ENCODE assay signal across 16 cellular contexts in the genomic region with DNA sequence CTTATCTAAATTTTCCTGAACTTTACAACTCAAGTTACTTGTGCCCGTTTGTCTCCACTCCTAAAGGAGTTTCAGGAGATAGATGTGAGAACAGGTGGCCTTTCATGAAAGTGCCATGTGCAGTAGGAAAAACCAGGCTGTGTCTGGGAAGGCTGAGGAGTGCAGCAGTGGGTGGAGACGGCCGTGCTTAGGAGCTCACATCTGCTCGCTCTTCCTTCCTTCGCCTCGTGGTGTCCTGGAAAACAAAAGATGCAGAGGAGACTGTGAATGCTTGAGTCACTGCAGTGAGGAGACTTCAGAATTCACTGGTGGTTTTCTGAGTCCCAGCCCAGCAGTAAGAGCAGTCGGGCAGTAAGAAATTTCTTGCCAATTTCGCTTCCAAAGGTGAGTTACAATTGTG.
A peak's percentile ranks its signal among the peaks of the same experiment; 100 is the strongest.
DNase-seq lines count a peak whose midpoint lies in the region; ATAC-seq and TF ChIP-seq lines count a peak whose summit lies in the region.
"Had no signal": no experiment of that assay in that cellular context is flagged by ENCODE, and none has a peak within 500 bp of the region (broad histone marks: within the 10 kb centered on the region; RNA-seq: fewer than 3 reads in every experiment).

No MANE protein-coding gene starts in this region.

- H3K36me3 ChIP-seq in right atrium auricular region = no peaks in the 10 kb centered on the region
- no peaks in the 10 kb centered on the region; the same call in 1 of the 2 replicates for H3K36me3 ChIP-seq in Caco-2 (ENCODE audit: control insufficient read depth, insufficient read depth, low read length)
- H3K36me3 ChIP-seq: pancreas had no signal

- POLR2A ChIA-PET in Caco-2 (lab: Charles Lee) = no interaction called here

- H3K27ac ChIP-seq in right atrium auricular region = peak overlapping the region in 1 of 2 donors; percentile 19
- H3K27ac ChIP-seq: pancreas, RWPE1 had no signal

- peaks cover 56% of the 10 kb centered on the region for H3K36me3 Mint-ChIP-seq in Caco-2 (ENCODE audit: insufficient read depth, unreplicated experiment)

- H3K27ac Mint-ChIP-seq in Caco-2 (ENCODE audit: unreplicated experiment) = no peak overlapping the region
- H3K27ac Mint-ChIP-seq: activated CD8-positive, alpha-beta T cell treated with anti-CD3 and anti-CD28 coated beads for 36 hours had no signal

- ATAC-seq in Right ventricle myocardium superior (ENCODE audit: poor library complexity) = peak; percentile 11
- ATAC-seq: activated CD8-positive, alpha-beta T cell treated with anti-CD3 and anti-CD28 coated beads for 36 hours; pancreas had no signal

- no TSS peak for BruUV-seq in Caco-2 (replicated peaks; lab: Mats Ljungman, UMichigan)

- peaks cover 0 to 17% of the 10 kb centered on the region in 2 donors for H3K4me1 ChIP-seq in right atrium auricular region
- peaks cover 35% of the 10 kb centered on the region for H3K4me1 ChIP-seq in Caco-2

- H3K4me3 ChIP-seq in right atrium auricular region (no peak overlapping the region), astrocyte of the spinal cord (ENCODE audit: low read depth, low read length) (no peak overlapping the region), Caco-2 (ENCODE audit: low read depth, low read length) (no peak overlapping the region)
- H3K4me3 ChIP-seq: pancreas had no signal

- H3K27me3 ChIP-seq in right atrium auricular region = no peaks in the 10 kb centered on the region
- H3K27me3 ChIP-seq in Caco-2 (replicated peaks; ENCODE audit: control insufficient read depth, insufficient read depth, low read length) = no peaks in the 10 kb centered on the region
- H3K27me3 ChIP-seq: pancreas had no signal

- H3K9me3 Mint-ChIP-seq in Caco-2 (ENCODE audit: unreplicated experiment) = peaks cover 7% of the 10 kb centered on the region
- H3K9me3 Mint-ChIP-seq: activated CD8-positive, alpha-beta T cell treated with anti-CD3 and anti-CD28 coated beads for 36 hours had no signal

- CTCF ChIA-PET in Caco-2 (lab: Charles Lee) = no interaction called here

- DNase-seq in Right ventricle myocardium superior (no peak), right atrium auricular region (ENCODE audit: low spot score) (no peak), astrocyte of the spinal cord (ENCODE audit: low read depth, low spot score) (peak; percentile 48), iPS-NIHi7 (ENCODE audit: extremely low spot score) (peak; percentile 61), superior temporal gyrus (ENCODE audit: extremely low spot score) (peak; percentile 54), Caco-2 (no peak), SHP77 treated with DMSO at 0.1 percent for 48 hours (lab: John Stamatoyannopoulos, UW) (no peak), COLO668 (lab: John Stamatoyannopoulos, UW; ENCODE audit: unreplicated experiment) (no peak)
- DNase-seq: activated CD8-positive, alpha-beta T cell treated with anti-CD3 and anti-CD28 coated beads for 36 hours; activated gamma-delta T cell treated with Interleukin-2 at 50 U/mL for 16 hours; DMS79; GOT3; NCI-H1105; pancreas; stimulated activated CD4-positive, alpha-beta T cell treated with anti-CD3 and anti-CD28 coated beads, Interleukin-2, amount 100 ng/mL, for 24 hours had no signal

- in situ Hi-C loops in astrocyte of the spinal cord (cut with HindIII; ENCODE audit: low sequenced_read_pairs) = no loop called here

- intact Hi-C loops in Right ventricle myocardium superior (cut with DNase I) = no loop called here
- intact Hi-C loops in Caco-2 (cut with micrococcal nuclease; ENCODE audit: unreplicated experiment) = no loop called here

- no peaks in the 10 kb centered on the region for H3K27me3 Mint-ChIP-seq in Caco-2 (ENCODE audit: insufficient read depth, unreplicated experiment)

- H3K4me1 Mint-ChIP-seq in Caco-2 (ENCODE audit: low read depth, unreplicated experiment) = peaks cover 45% of the 10 kb centered on the region

- no peaks in the 10 kb centered on the region for H3K9me3 ChIP-seq in right atrium auricular region
- H3K9me3 ChIP-seq in Caco-2 = no peaks in the 10 kb centered on the region
- H3K9me3 ChIP-seq: pancreas had no signal

- TF ChIP-seq CTCF in right atrium auricular region (IDR thresholded peaks at IDR 0.05) (no peak), astrocyte of the spinal cord (IDR thresholded peaks at IDR 0.05; ENCODE audit: low read depth, low read length) (no peak), Caco-2 (IDR thresholded peaks at IDR 0.05; ENCODE audit: insufficient read depth in 1 of 2, low read depth in 1 of 2, low read length in 1 of 2, severe bottlenecking in 1 of 2, unreplicated experiment in 1 of 2) (no peak)

- no peak overlapping the region for H3K4me3 Mint-ChIP-seq in Caco-2 (ENCODE audit: unreplicated experiment)
- H3K4me3 Mint-ChIP-seq: activated CD8-positive, alpha-beta T cell treated with anti-CD3 and anti-CD28 coated beads for 36 hours had no signal

Comparison
In these comparisons a context has a peak if more than half of its experiments do, and no peak if none do; other contexts are left out.
1. DNase-seq: peak in astrocyte of the spinal cord (single experiment), iPS-NIHi7 (single experiment) and superior temporal gyrus (single experiment); none in Right ventricle myocardium superior (single experiment), right atrium auricular region (single experiment), Caco-2 (0 of 2), SHP77 treated with DMSO at 0.1 percent for 48 hours (single experiment) and COLO668 (single experiment).